In the genomic region with DNA sequence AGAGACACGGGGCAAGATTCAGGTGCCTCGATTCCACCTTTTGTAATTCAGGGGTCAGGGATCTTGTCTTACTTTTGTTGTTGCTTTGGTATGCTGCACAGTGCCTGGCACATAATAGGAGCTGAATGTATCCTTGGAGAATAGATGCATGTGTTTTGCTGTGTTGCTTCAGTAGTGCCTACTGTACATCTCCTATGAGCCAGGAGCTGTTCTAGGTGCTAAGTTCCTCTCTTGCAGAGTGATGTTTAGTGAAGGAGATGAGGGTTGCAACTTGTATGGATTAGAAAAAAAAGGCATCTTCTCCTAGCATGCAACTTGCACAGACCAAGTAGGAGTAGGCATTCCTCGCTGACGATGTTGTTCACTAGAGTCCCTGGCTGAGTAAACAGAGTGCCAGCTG, we compare ENCODE assay signal across 28 cellular contexts.
"Had no signal": no experiment of that assay in that cellular context is flagged by ENCODE, and none has a peak within 500 bp of the region (broad histone marks: within the 10 kb centered on the region; RNA-seq: fewer than 3 reads in every experiment).

No MANE protein-coding gene starts in this region.

- H3K9me3 Mint-ChIP-seq: activated CD4-positive, alpha-beta memory T cell treated with anti-CD3 and anti-CD28 coated beads for 36 hours; activated CD4-positive, alpha-beta T cell treated with anti-CD3 and anti-CD28 coated beads, Interleukin-2, amount 10 ng/mL, durations not matched to agents 7 days and 5 days; activated T-cell treated with anti-CD3 and anti-CD28 coated beads, Interleukin-2, amount 50 U/mL, for 4 hours had no signal

- H3K27ac ChIP-seq: ascending aorta, KMS-11, SJCRH30 had no signal

- H3K4me1 Mint-ChIP-seq: activated CD4-positive, alpha-beta T cell treated with anti-CD3 and anti-CD28 coated beads, Interleukin-2, amount 10 ng/mL, durations not matched to agents 7 days and 5 days; activated naive CD8-positive, alpha-beta T cell treated with anti-CD3 and anti-CD28 coated beads, Interleukin-2, amount 50 U/mL, for 24 hours; IgD-negative memory B cell; T-helper 17 cell had no signal

- H3K27me3 Mint-ChIP-seq: activated CD4-positive, alpha-beta memory T cell treated with anti-CD3 and anti-CD28 coated beads for 36 hours; activated CD4-positive, alpha-beta T cell treated with anti-CD3 and anti-CD28 coated beads, Interleukin-2, amount 10 ng/mL, durations not matched to agents 7 days and 5 days; IgD-negative memory B cell; T-helper 17 cell had no signal

- H3K27me3 ChIP-seq: ascending aorta, SJCRH30 had no signal

- H3K4me2 ChIP-seq: KMS-11 had no signal

- H3K27ac Mint-ChIP-seq: activated CD4-positive, alpha-beta memory T cell treated with anti-CD3 and anti-CD28 coated beads for 36 hours; activated CD4-positive, alpha-beta T cell treated with anti-CD3 and anti-CD28 coated beads, Interleukin-2, amount 10 ng/mL, durations not matched to agents 7 days and 5 days; activated naive CD4-positive, alpha-beta T cell treated with anti-CD3 and anti-CD28 coated beads, Interleukin-2, amount 50 U/mL, for 72 hours; activated naive CD8-positive, alpha-beta T cell treated with anti-CD3 and anti-CD28 coated beads, Interleukin-2, amount 50 U/mL, for 24 hours; IgD-negative memory B cell; T-helper 17 cell had no signal

- DNase-seq: activated CD4-positive, alpha-beta memory T cell treated with anti-CD3 and anti-CD28 coated beads for 36 hours; activated CD4-positive, alpha-beta T cell treated with anti-CD3 and anti-CD28 coated beads, Interleukin-2, amount 10 ng/mL, durations not matched to agents 7 days and 5 days; activated CD4-positive, CD25-positive, alpha-beta regulatory T cell; activated CD8-positive, alpha-beta memory T cell treated with anti-CD3 and anti-CD28 coated beads for 24 hours; activated effector memory CD4-positive, alpha-beta T cell treated with anti-CD3 and anti-CD28 coated beads, Interleukin-2, amount 50 U/mL, for 16 hours; activated naive CD4-positive, alpha-beta T cell treated with Interleukin-2 at 50 U/mL for 16 hours; activated naive CD8-positive, alpha-beta T cell treated with anti-CD3 and anti-CD28 coated beads, Interleukin-2, amount 50 U/mL, for 24 hours; activated T-cell treated with anti-CD3 and anti-CD28 coated beads, Interleukin-2, amount 50 U/mL, for 4 hours; amniotic stem cell; NCI-H1105 treated with DMSO at 0.1 percent for 48 hours; NCI-H1436 treated with DMSO at 0.1 percent for 48 hours; NCI-H187; NCI-H2081 treated with DMSO at 0.1 percent for 48 hours; NCI-H2171; NCI-H2227 treated with DMSO at 0.1 percent for 48 hours; NCI-H446 treated with DMSO at 0.1 percent for 48 hours; NCI-H526; NCI-H82; Right ventricle myocardium superior; RPMI8226; SJCRH30; T-helper 17 cell; T-helper 9 cell had no signal

- H3K9me3 ChIP-seq: ascending aorta, SJCRH30 had no signal

- H3K9ac ChIP-seq: KMS-11 had no signal

- ATAC-seq: activated naive CD4-positive, alpha-beta T cell treated with anti-CD3 and anti-CD28 coated beads, Interleukin-2, amount 50 U/mL, for 72 hours; activated naive CD8-positive, alpha-beta T cell treated with anti-CD3 and anti-CD28 coated beads, Interleukin-2, amount 50 U/mL, for 24 hours; activated T-cell treated with anti-CD3 and anti-CD28 coated beads, Interleukin-2, amount 50 U/mL, for 4 hours; T-helper 17 cell had no signal

- H3K4me3 ChIP-seq: ascending aorta, SJCRH30 had no signal

- H3K4me3 Mint-ChIP-seq: activated CD4-positive, alpha-beta memory T cell treated with anti-CD3 and anti-CD28 coated beads for 36 hours; activated CD4-positive, alpha-beta T cell treated with anti-CD3 and anti-CD28 coated beads, Interleukin-2, amount 10 ng/mL, durations not matched to agents 7 days and 5 days; activated naive CD8-positive, alpha-beta T cell treated with anti-CD3 and anti-CD28 coated beads, Interleukin-2, amount 50 U/mL, for 24 hours; activated T-cell treated with anti-CD3 and anti-CD28 coated beads, Interleukin-2, amount 50 U/mL, for 4 hours; brain; IgD-negative memory B cell; T-helper 17 cell had no signal

- H3K4me1 ChIP-seq: ascending aorta, SJCRH30 had no signal

- H3K36me3 Mint-ChIP-seq: activated CD4-positive, alpha-beta memory T cell treated with anti-CD3 and anti-CD28 coated beads for 36 hours; activated naive CD4-positive, alpha-beta T cell treated with anti-CD3 and anti-CD28 coated beads, Interleukin-2, amount 50 U/mL, for 72 hours; IgD-negative memory B cell had no signal

- H3K36me3 ChIP-seq: ascending aorta, SJCRH30 had no signal
